In the genomic region with DNA sequence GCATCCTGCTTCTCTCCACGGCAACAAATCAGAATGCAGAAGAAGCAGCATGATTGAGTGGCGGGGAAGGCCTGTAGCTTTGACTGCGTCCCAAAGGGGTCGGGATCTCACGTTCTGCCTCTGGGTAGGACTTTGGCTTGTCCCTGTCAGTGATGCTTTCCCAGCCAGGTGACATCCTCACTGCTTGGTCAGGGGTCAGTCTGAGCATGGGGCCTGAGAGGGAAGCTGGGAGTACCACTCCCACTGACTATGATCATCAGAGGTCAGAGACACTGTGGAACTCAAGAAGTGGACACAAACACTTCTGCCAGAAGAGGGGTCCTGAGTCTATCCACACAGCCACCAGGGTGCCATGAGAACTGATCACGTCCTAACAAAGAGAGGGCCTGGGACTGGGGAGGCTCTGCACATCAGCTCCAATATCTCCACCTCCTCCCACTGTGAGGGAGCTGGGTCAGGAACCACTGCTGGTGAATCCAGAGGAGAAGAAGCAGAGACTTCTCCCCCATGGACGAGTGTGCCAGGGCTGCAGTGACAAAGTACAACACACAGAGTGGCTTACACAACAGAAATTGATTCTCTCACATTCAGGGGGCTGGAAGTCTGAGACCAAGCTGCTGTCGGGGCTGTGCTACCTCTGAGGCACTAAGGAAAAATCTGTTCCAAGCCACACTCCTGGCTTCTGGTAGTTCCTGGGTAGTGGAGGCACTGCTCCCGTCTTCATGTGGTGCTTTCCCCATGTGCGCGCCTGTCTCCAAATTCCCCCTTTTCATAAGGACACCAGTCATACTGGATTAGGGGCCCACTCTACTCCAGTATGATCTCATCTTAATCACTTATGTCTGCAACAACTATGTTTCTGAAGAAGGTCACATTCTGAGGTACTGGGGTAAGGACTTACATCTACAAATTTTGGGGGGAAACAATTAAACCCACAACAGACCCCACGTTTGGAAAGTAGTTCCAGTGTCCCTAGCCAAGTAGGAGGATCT, we compare ENCODE assay signal across 13 cellular contexts.
DNase-seq lines count a peak whose midpoint lies in the region; ATAC-seq and TF ChIP-seq lines count a peak whose summit lies in the region.
"Had no signal": no experiment of that assay in that cellular context is flagged by ENCODE, and none has a peak within 500 bp of the region (broad histone marks: within the 10 kb centered on the region; RNA-seq: fewer than 3 reads in every experiment).

No MANE protein-coding gene starts in this region.

- peak; percentile 27 to 46 for ATAC-seq in natural killer cell treated with Interleukin-12 subunit alpha and Interleukin-12 subunit beta and Interleukin-15 and Interleukin-18, amount 100 ng/mL, for 72 hours
- ATAC-seq in natural killer cell (no peak), HG03378 (IDR thresholded peaks at IDR 0.05; ENCODE audit: unreplicated experiment) (no peak), GM21717 (IDR thresholded peaks at IDR 0.05; ENCODE audit: unreplicated experiment) (no peak)

- no peaks in the 10 kb centered on the region for H3K36me3 Mint-ChIP-seq in natural killer cell treated with Interleukin-12 subunit alpha and Interleukin-12 subunit beta and Interleukin-15 and Interleukin-18, amount 100 ng/mL, for 72 hours
- H3K36me3 Mint-ChIP-seq in natural killer cell (no peaks in the 10 kb centered on the region), endodermal cell (ENCODE audit: low read depth) (no peaks in the 10 kb centered on the region)
- H3K36me3 Mint-ChIP-seq: CD4-positive, alpha-beta memory T cell had no signal

- no peak overlapping the region for H2BK120ac ChIP-seq in neuronal stem cell (ENCODE audit: low read depth, low read length)

- no peak overlapping the region for H4K91ac ChIP-seq in neuronal stem cell (ENCODE audit: low read depth, low read length, poor library complexity)

- no peak overlapping the region for H2BK15ac ChIP-seq in neuronal stem cell (ENCODE audit: low read length)

- H3K27ac ChIP-seq in endodermal cell (ENCODE audit: low read depth, low read length) (no peak overlapping the region), neuronal stem cell (replicated peaks; ENCODE audit: low read length) (no peak overlapping the region), A673 (ENCODE audit: low read depth, low read length, poor library complexity, severe bottlenecking) (no peak overlapping the region)

- no peaks in the 10 kb centered on the region for H3K9me3 Mint-ChIP-seq in natural killer cell treated with Interleukin-12 subunit alpha and Interleukin-12 subunit beta and Interleukin-15 and Interleukin-18, amount 100 ng/mL, for 72 hours
- H3K9me3 Mint-ChIP-seq in natural killer cell: no peaks in the 10 kb centered on the region
- H3K9me3 Mint-ChIP-seq in endodermal cell: no peaks in the 10 kb centered on the region
- H3K9me3 Mint-ChIP-seq: CD4-positive, alpha-beta memory T cell had no signal

- CTCF ChIA-PET in A673 (lab: Charles Lee): no interaction called here

- no peak overlapping the region for H3K4ac ChIP-seq in neuronal stem cell (ENCODE audit: low read length)

- no peak overlapping the region for H3K4me3 Mint-ChIP-seq in natural killer cell treated with Interleukin-12 subunit alpha and Interleukin-12 subunit beta and Interleukin-15 and Interleukin-18, amount 100 ng/mL, for 72 hours
- H3K4me3 Mint-ChIP-seq in natural killer cell (no peak overlapping the region), endodermal cell (no peak overlapping the region)
- H3K4me3 Mint-ChIP-seq: CD4-positive, alpha-beta memory T cell had no signal

- no peak overlapping the region for H2AK5ac ChIP-seq in neuronal stem cell (ENCODE audit: low read depth, low read length)

- H2BK5ac ChIP-seq in neuronal stem cell (ENCODE audit: low read length): no peak overlapping the region

- H3K36me3 ChIP-seq in endodermal cell (ENCODE audit: control insufficient read depth, insufficient read depth, low read length): no peaks in the 10 kb centered on the region
- H3K36me3 ChIP-seq in neuronal stem cell (replicated peaks in 1 of 2; ENCODE audit: control insufficient read depth in 2 of 2, insufficient read depth in 2 of 2, low read length in 2 of 2): no peaks in the 10 kb centered on the region
- no peaks in the 10 kb centered on the region for H3K36me3 ChIP-seq in A673 (ENCODE audit: insufficient read depth, low read length, poor library complexity, severe bottlenecking)

- H3K4me3 ChIP-seq in endodermal cell (ENCODE audit: low read length) (no peak overlapping the region), neuronal stem cell (ENCODE audit: low read length in 2 of 2) (no peak overlapping the region), A673 (ENCODE audit: low read depth, low read length, poor library complexity, severe bottlenecking) (no peak overlapping the region)

- peak overlapping the region; percentile 15 for H3K18ac ChIP-seq in neuronal stem cell (ENCODE audit: low read length)

- H3K79me1 ChIP-seq in neuronal stem cell (ENCODE audit: low read depth, low read length): no peaks in the 10 kb centered on the region

- no peak overlapping the region for H3K27ac Mint-ChIP-seq in natural killer cell treated with Interleukin-12 subunit alpha and Interleukin-12 subunit beta and Interleukin-15 and Interleukin-18, amount 100 ng/mL, for 72 hours
- H3K27ac Mint-ChIP-seq in natural killer cell (no peak overlapping the region), endodermal cell (peak overlapping the region; percentile 35)

- DNase-seq in natural killer cell treated with Interleukin-12 subunit alpha and Interleukin-12 subunit beta and Interleukin-15 and Interleukin-18, amount 100 ng/mL, for 72 hours (ENCODE audit: low spot score): no peak
- DNase-seq in natural killer cell: no peak
- no peak for DNase-seq in endodermal cell
- DNase-seq in neuronal stem cell (ENCODE audit: low spot score): no peak
- DNase-seq in A673 (ENCODE audit: low spot score): no peak
- DNase-seq: 8988T; ACHN; C1 segment of cervical spinal cord; CD4-positive, alpha-beta memory T cell; COR-L47; H7 had no signal

- no peak overlapping the region for H3K4me2 ChIP-seq in neuronal stem cell (ENCODE audit: insufficient read depth, low read length, poor library complexity, severe bottlenecking)

- no TSS peak for BruUV-seq in A673 (replicated peaks; lab: Mats Ljungman, UMichigan)

- H4K8ac ChIP-seq in neuronal stem cell (ENCODE audit: low read depth, low read length): no peak overlapping the region

- H3K4me1 ChIP-seq in endodermal cell (ENCODE audit: control insufficient read depth, insufficient read depth, low read length) (no peaks in the 10 kb centered on the region), neuronal stem cell (ENCODE audit: control insufficient read depth in 2 of 2, insufficient read depth in 1 of 2, low read depth in 1 of 2, low read length in 2 of 2) (no peaks in the 10 kb centered on the region), A673 (ENCODE audit: insufficient read depth, low read length, poor library complexity, severe bottlenecking) (no peaks in the 10 kb centered on the region)

- H2BK12ac ChIP-seq in neuronal stem cell (ENCODE audit: low read length): no peak overlapping the region

- H3K27me3 ChIP-seq in endodermal cell (ENCODE audit: control insufficient read depth, insufficient read depth, low read length, poor library complexity, severe bottlenecking): no peaks in the 10 kb centered on the region
- H3K27me3 ChIP-seq in neuronal stem cell (ENCODE audit: control insufficient read depth in 3 of 3, insufficient read depth in 3 of 3, low read depth in 1 of 3, low read length in 3 of 3): no peaks in the 10 kb centered on the region
- H3K27me3 ChIP-seq in A673 (replicated peaks; ENCODE audit: insufficient read depth, low read depth, low read length, poor library complexity): no peaks in the 10 kb centered on the region

- H3K14ac ChIP-seq in neuronal stem cell (ENCODE audit: low read length): no peak overlapping the region

- POLR2A ChIA-PET in A673 (lab: Charles Lee; ENCODE audit: low non-redundant PET): no interaction called here

- H3K27me3 Mint-ChIP-seq in natural killer cell treated with Interleukin-12 subunit alpha and Interleukin-12 subunit beta and Interleukin-15 and Interleukin-18, amount 100 ng/mL, for 72 hours: peaks cover 2 to 21% of the 10 kb centered on the region in 2 donors
- H3K27me3 Mint-ChIP-seq in natural killer cell (ENCODE audit: low read depth in 2 of 2) (peaks cover 3 to 23% of the 10 kb centered on the region in 2 donors), endodermal cell (ENCODE audit: insufficient read depth) (no peaks in the 10 kb centered on the region)

- H3K9ac ChIP-seq in endodermal cell (ENCODE audit: extremely low read depth, low read length, poor library complexity, severe bottlenecking) (no peak overlapping the region), neuronal stem cell (ENCODE audit: low read depth, low read length, poor library complexity) (no peak overlapping the region)

- H2AFZ ChIP-seq in neuronal stem cell (ENCODE audit: low read length): no peak overlapping the region

- H3K4me1 Mint-ChIP-seq in natural killer cell treated with Interleukin-12 subunit alpha and Interleukin-12 subunit beta and Interleukin-15 and Interleukin-18, amount 100 ng/mL, for 72 hours (ENCODE audit: low read depth in 2 of 2): no peaks in the 10 kb centered on the region
- H3K4me1 Mint-ChIP-seq in natural killer cell (no peaks in the 10 kb centered on the region), endodermal cell (peaks cover 17% of the 10 kb centered on the region)

- 73 to 84% methylated on average over 6 to 12 of the region's 12 CpGs for WGBS in endodermal cell (ENCODE audit: insufficient coverage in 1 of 2, insufficient read length in 1 of 2), 2 experiments
- no CpG with 5 or more reads among the region's 12 CpGs for WGBS in neuronal stem cell (ENCODE audit: extremely low coverage in 2 of 2, insufficient read length in 2 of 2, insufficient replicate concordance in 1 of 2), 2 donors

- H3K9me3 ChIP-seq in endodermal cell (ENCODE audit: control insufficient read depth, low read length): no peaks in the 10 kb centered on the region
- no peaks in the 10 kb centered on the region for H3K9me3 ChIP-seq in neuronal stem cell (replicated peaks in 1 of 2; ENCODE audit: control insufficient read depth in 2 of 2, insufficient read depth in 1 of 2, low read depth in 1 of 2, low read length in 2 of 2)
- no peaks in the 10 kb centered on the region for H3K9me3 ChIP-seq in A673 (ENCODE audit: low read depth, low read length, poor library complexity, severe bottlenecking)

- no peak for TF ChIP-seq CTCF in natural killer cell (IDR thresholded peaks at IDR 0.05)
- no peak for TF ChIP-seq CTCF in endodermal cell (conservative IDR thresholded peaks at IDR 0.05)
- no peak for TF ChIP-seq CTCF in A673 (conservative IDR thresholded peaks at IDR 0.05; ENCODE audit: low read depth, low read length)

- no peak overlapping the region for H3K23ac ChIP-seq in neuronal stem cell (ENCODE audit: low read depth, low read length, poor library complexity)

- intact Hi-C loops in natural killer cell (cut with micrococcal nuclease) (no loop called here), A673 (cut with micrococcal nuclease; ENCODE audit: unreplicated experiment) (no loop called here)

Comparison
In these comparisons a context has a peak if more than half of its experiments do, and no peak if none do; other contexts are left out.
1. ATAC-seq: peak in natural killer cell treated with Interleukin-12 subunit alpha and Interleukin-12 subunit beta and Interleukin-15 and Interleukin-18, amount 100 ng/mL, for 72 hours (2 of 2); none in natural killer cell (0 of 3), HG03378 (single experiment) and GM21717 (single experiment).